1 cellular context compared by ENCODE assay signal in genomic region chr1:65255088-65256050, GRCh38.
TF ChIP-seq lines count a peak whose summit lies in the region.

No MANE protein-coding gene starts in this region.

TF ChIP-seq in K562, 482 proteins besides CTCF, POLR2A, EP300 and RAD21 (continued from another document and continues in another):
- no peak for TF ChIP-seq ZNF518B (CRISPR knock-in tag; IDR thresholded peaks at IDR 0.05)
- TF ChIP-seq PRDM10 (IDR thresholded peaks at IDR 0.05; ENCODE audit: partially characterized antibody): no peak
- peak; percentile 44; the same call in 1 of the 2 replicates for TF ChIP-seq TEAD4 (IDR thresholded peaks at IDR 0.05; ENCODE audit: low read length)
- no peak for TF ChIP-seq TEAD4 (CRISPR knock-in tag; IDR thresholded peaks at IDR 0.05; ENCODE audit: borderline replicate concordance)
- no peak for TF ChIP-seq PCBP1 (IDR thresholded peaks at IDR 0.05; ENCODE audit: low read depth, low read length, poor library complexity, severe bottlenecking)
- no peak for TF ChIP-seq NRF1 (conservative IDR thresholded peaks at IDR 0.05 in 1 of 2, IDR thresholded peaks at IDR 0.05 in 1 of 2)
- TF ChIP-seq TEAD2 (tag; IDR thresholded peaks at IDR 0.05): no peak
- no peak for TF ChIP-seq HOMEZ (CRISPR knock-in tag; IDR thresholded peaks at IDR 0.05)
- TF ChIP-seq TGIF2 (CRISPR knock-in tag; IDR thresholded peaks at IDR 0.05): no peak
- no peak for TF ChIP-seq WHSC1 (IDR thresholded peaks at IDR 0.05; ENCODE audit: low read length)
- no peak for TF ChIP-seq BCL6 (CRISPR knock-in tag; IDR thresholded peaks at IDR 0.05)
- no peak for TF ChIP-seq SMARCC2 (IDR thresholded peaks at IDR 0.05; ENCODE audit: low read depth)
- TF ChIP-seq ZNF592 (IDR thresholded peaks at IDR 0.05): peak; percentile 50
- no peak for TF ChIP-seq HMBOX1 (IDR thresholded peaks at IDR 0.05)
- peak; percentile 26; the same call in 1 of the 2 replicates for TF ChIP-seq ZNF511 (CRISPR knock-in tag; IDR thresholded peaks at IDR 0.05)
- no peak for TF ChIP-seq ILF3 (IDR thresholded peaks at IDR 0.05; ENCODE audit: borderline replicate concordance)
- no peak for TF ChIP-seq ELF2 (CRISPR knock-in tag; IDR thresholded peaks at IDR 0.05)
- TF ChIP-seq SIN3A (IDR thresholded peaks at IDR 0.05; ENCODE audit: borderline replicate concordance in 2 of 2, control insufficient read depth in 1 of 2, low read depth in 2 of 2, low read length in 2 of 2): peak in 1 of 2 experiments; percentile 30; a peak in 2 of 4 replicates
- no peak for TF ChIP-seq TFAM (CRISPR knock-in tag; conservative IDR thresholded peaks at IDR 0.05)
- TF ChIP-seq ZNF239 (CRISPR knock-in tag; IDR thresholded peaks at IDR 0.05): no peak
- no peak for TF ChIP-seq BRD4 (IDR thresholded peaks at IDR 0.05)
- TF ChIP-seq ZBTB26 (CRISPR knock-in tag; IDR thresholded peaks at IDR 0.05): no peak
- TF ChIP-seq ZNF263 (CRISPR knock-in tag; IDR thresholded peaks at IDR 0.05; ENCODE audit: borderline replicate concordance): 0 out of 2 replicates have a peak, but pooled peaks have one; percentile 9
- TF ChIP-seq KDM4B (IDR thresholded peaks at IDR 0.05; ENCODE audit: borderline replicate concordance in 2 of 2, low read depth in 1 of 2): no peak
- TF ChIP-seq MTA2 (IDR thresholded peaks at IDR 0.05; ENCODE audit: low read depth): no peak
- TF ChIP-seq ZBTB2 (IDR thresholded peaks at IDR 0.05): 0 out of 2 replicates have a peak, but pooled peaks have one; percentile 27
- no peak; the same call in 1 of the 2 replicates for TF ChIP-seq GABPB1 (CRISPR knock-in tag; IDR thresholded peaks at IDR 0.05)
- no peak for TF ChIP-seq RBM14 (IDR thresholded peaks at IDR 0.05; ENCODE audit: borderline replicate concordance, insufficient read depth, low read depth, low read length)
- no peak for TF ChIP-seq NFE2 (IDR thresholded peaks at IDR 0.05; ENCODE audit: low read depth)
- no peak for TF ChIP-seq ZHX1 (conservative IDR thresholded peaks at IDR 0.05; ENCODE audit: low read length)
- TF ChIP-seq SAP30 (IDR thresholded peaks at IDR 0.05; ENCODE audit: borderline replicate concordance, insufficient read depth, low read depth, low read length, poor library complexity, severe bottlenecking): no peak
- no peak for TF ChIP-seq PBX2 (CRISPR knock-in tag; IDR thresholded peaks at IDR 0.05; ENCODE audit: low read depth)
- no peak for TF ChIP-seq PBX2 (tag; conservative IDR thresholded peaks at IDR 0.05; ENCODE audit: low read depth)
